Comparison of ENCODE assay signal across 8 cellular contexts in the genomic region with DNA sequence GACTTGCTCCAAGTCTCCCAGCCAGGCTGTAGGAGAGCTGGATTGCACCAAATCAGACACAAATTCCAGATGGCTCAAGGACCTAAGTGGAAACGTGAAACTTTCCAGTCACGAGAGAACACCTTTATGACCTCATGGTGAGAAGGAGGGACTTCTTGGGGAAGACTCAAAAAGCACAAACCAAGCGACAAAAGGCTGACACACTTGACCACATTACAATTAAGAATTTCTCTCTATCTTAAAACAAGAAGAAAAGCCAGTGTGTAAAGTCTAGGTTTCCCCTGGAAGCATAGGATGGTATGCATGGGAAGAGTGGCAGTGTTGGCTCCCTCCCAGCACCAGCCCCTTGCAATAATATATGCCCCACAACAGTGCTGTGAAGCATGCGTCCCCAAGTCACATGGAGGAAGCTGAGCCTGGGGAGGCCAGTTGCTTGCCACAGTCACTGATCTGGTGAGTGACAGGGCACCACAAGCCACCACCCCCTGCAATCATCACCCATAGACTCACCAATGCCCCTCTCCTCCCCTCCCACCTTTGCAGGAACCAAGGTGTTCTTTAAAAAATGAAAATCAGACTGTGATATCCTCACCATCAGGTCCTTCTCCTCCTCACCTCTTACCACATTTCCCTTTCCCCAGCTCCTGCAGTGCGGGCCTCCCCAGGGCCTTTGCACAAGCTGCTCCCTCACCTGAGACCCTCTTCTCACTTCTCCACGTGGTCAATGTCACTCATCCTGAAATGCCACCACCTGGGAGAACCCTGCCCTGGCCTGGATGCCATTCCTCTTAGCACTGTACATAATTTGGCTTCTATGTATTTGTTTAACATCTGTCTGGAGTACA.
DNase-seq lines count a peak whose midpoint lies in the region; ATAC-seq, FAIRE-seq and TF ChIP-seq lines count a peak whose summit lies in the region.
"Not testable (repeated sequence)": the region's sequence is repeated elsewhere in the genome, so short reads cannot be mapped to it uniquely, and the experiment has no call there.

No MANE protein-coding gene starts in this region.

- not testable (repeated sequence) for H2AFZ ChIP-seq in Karpas-422 (ENCODE audit: low read length)

- in situ Hi-C loops in Caki2 (cut with HindIII; ENCODE audit: low pct_unique_long_range_greater_than_20kb, low sequenced_read_pairs), result not testable (repeated sequence)

- H3K4me3 ChIP-seq in Karpas-422 (ENCODE audit: low read length); bronchial epithelial cell (ENCODE audit: low read depth, low read length): not testable (repeated sequence)

- POLR2A ChIA-PET in activated CD8-positive, alpha-beta T cell treated with anti-CD3 and anti-CD28 coated beads for 36 hours (lab: Charles Lee), result not testable (repeated sequence)

- not testable (repeated sequence) for H3K27me3 Mint-ChIP-seq in activated CD8-positive, alpha-beta T cell treated with anti-CD3 and anti-CD28 coated beads for 36 hours; memory B cell; stimulated activated naive B cell treated with anti-CD40 and anti-IgM and Interleukin-4, amounts not matched to agents 10 μg/mL and 1 μg/mL and 100 μg/mL, for 72 hours

- intact Hi-C loops in activated CD8-positive, alpha-beta T cell treated with anti-CD3 and anti-CD28 coated beads for 36 hours (cut with micrococcal nuclease), result not testable (repeated sequence)

- not testable (repeated sequence) for H3K4me1 Mint-ChIP-seq in activated CD8-positive, alpha-beta T cell treated with anti-CD3 and anti-CD28 coated beads for 36 hours (ENCODE audit: low read depth); memory B cell; stimulated activated naive B cell treated with anti-CD40 and anti-IgM and Interleukin-4, amounts not matched to agents 10 μg/mL and 1 μg/mL and 100 μg/mL, for 72 hours

- H3K9me3 Mint-ChIP-seq in activated CD8-positive, alpha-beta T cell treated with anti-CD3 and anti-CD28 coated beads for 36 hours; memory B cell; stimulated activated naive B cell treated with anti-CD40 and anti-IgM and Interleukin-4, amounts not matched to agents 10 μg/mL and 1 μg/mL and 100 μg/mL, for 72 hours: not testable (repeated sequence)

- not testable (repeated sequence) for H3K9me3 ChIP-seq in Karpas-422 (ENCODE audit: low read length)

- ATAC-seq in activated CD8-positive, alpha-beta T cell treated with anti-CD3 and anti-CD28 coated beads for 36 hours, result peak; percentile 47
- peak; percentile 42 for ATAC-seq in memory B cell (ENCODE audit: low read depth)
- ATAC-seq in stimulated activated naive B cell treated with anti-CD40 and anti-IgM and Interleukin-4, amounts not matched to agents 10 μg/mL and 1 μg/mL and 100 μg/mL, for 72 hours (replicated peaks), result peak; percentile 48 to 62

- H3K4me1 ChIP-seq in Karpas-422 (ENCODE audit: low read length), result not testable (repeated sequence)

- CTCF ChIA-PET in activated CD8-positive, alpha-beta T cell treated with anti-CD3 and anti-CD28 coated beads for 36 hours (lab: Charles Lee), result not testable (repeated sequence)

- FAIRE-seq in bronchial epithelial cell (lab: Jason Lieb, UNC), result peak; percentile 58
- FAIRE-seq in urothelium cell line (lab: Jason Lieb, UNC), result peak; percentile 63

- TF ChIP-seq CTCF in activated CD8-positive, alpha-beta T cell treated with anti-CD3 and anti-CD28 coated beads for 36 hours (IDR thresholded peaks at IDR 0.05); bronchial epithelial cell (IDR thresholded peaks at IDR 0.05; ENCODE audit: insufficient read depth, low read length, severe bottlenecking): not testable (repeated sequence)

- H3K36me3 ChIP-seq in Karpas-422 (ENCODE audit: insufficient read depth, low read length); bronchial epithelial cell (ENCODE audit: control insufficient read depth, insufficient read depth, low read length): not testable (repeated sequence)

- H3K79me2 ChIP-seq in Karpas-422 (ENCODE audit: low read length), result not testable (repeated sequence)

- H3K4me3 Mint-ChIP-seq in activated CD8-positive, alpha-beta T cell treated with anti-CD3 and anti-CD28 coated beads for 36 hours; memory B cell; stimulated activated naive B cell treated with anti-CD40 and anti-IgM and Interleukin-4, amounts not matched to agents 10 μg/mL and 1 μg/mL and 100 μg/mL, for 72 hours: not testable (repeated sequence)

- DNase-seq in Caki2 (ENCODE audit: low read depth), result peak; percentile 78
- DNase-seq in Karpas-422, result peak; percentile 39
- DNase-seq in activated CD8-positive, alpha-beta T cell treated with anti-CD3 and anti-CD28 coated beads for 36 hours; bronchial epithelial cell (ENCODE audit: low read depth); memory B cell (ENCODE audit: low spot score in 2 of 2); stimulated activated naive B cell treated with anti-CD40 and anti-IgM and Interleukin-4, amounts not matched to agents 10 μg/mL and 1 μg/mL and 100 μg/mL, for 72 hours; urothelium cell line (ENCODE audit: low spot score): not testable (repeated sequence)
- peak; percentile 14 for DNase-seq in islet precursor cell

- not testable (repeated sequence) for H3K4me2 ChIP-seq in Karpas-422 (ENCODE audit: low read depth, low read length, poor library complexity, severe bottlenecking)

- not testable (repeated sequence) for H3K9me2 ChIP-seq in Karpas-422 (replicated peaks; ENCODE audit: insufficient read depth, low read length)

- not testable (repeated sequence) for H3K27ac Mint-ChIP-seq in activated CD8-positive, alpha-beta T cell treated with anti-CD3 and anti-CD28 coated beads for 36 hours; memory B cell; stimulated activated naive B cell treated with anti-CD40 and anti-IgM and Interleukin-4, amounts not matched to agents 10 μg/mL and 1 μg/mL and 100 μg/mL, for 72 hours

- H3K27me3 ChIP-seq in Karpas-422 (ENCODE audit: low read length); bronchial epithelial cell (ENCODE audit: control insufficient read depth, insufficient read depth, low read length): not testable (repeated sequence)

- not testable (repeated sequence) for H3K27ac ChIP-seq in Karpas-422 (ENCODE audit: low read length)

- not testable (repeated sequence) for H3K36me3 Mint-ChIP-seq in activated CD8-positive, alpha-beta T cell treated with anti-CD3 and anti-CD28 coated beads for 36 hours (ENCODE audit: low read depth); memory B cell; stimulated activated naive B cell treated with anti-CD40 and anti-IgM and Interleukin-4, amounts not matched to agents 10 μg/mL and 1 μg/mL and 100 μg/mL, for 72 hours

- H3K9ac ChIP-seq in Karpas-422 (ENCODE audit: low read length), result not testable (repeated sequence)

- not testable (repeated sequence) for H4K20me1 ChIP-seq in Karpas-422 (ENCODE audit: insufficient read depth, low read depth, low read length)
